In genomic region chr20:48180039-48180438, GRCh38 we compare ENCODE assay signal across 18 cellular contexts.
DNase-seq lines count a peak whose midpoint lies in the region; ATAC-seq, FAIRE-seq and TF ChIP-seq lines count a peak whose summit lies in the region.
"Had no signal": no experiment of that assay in that cellular context is flagged by ENCODE, and none has a peak within 500 bp of the region (broad histone marks: within the 10 kb centered on the region; RNA-seq: fewer than 3 reads in every experiment).

No MANE protein-coding gene starts in this region.

- H3K27me3 Mint-ChIP-seq in astrocyte (ENCODE audit: low read depth, unreplicated experiment) = peaks cover 7% of the 10 kb centered on the region

- peak; percentile 90 for DNase-seq in Caki2 (ENCODE audit: low read depth)
- DNase-seq in HPDE6-E6E7 (ENCODE audit: extremely low spot score) = peak; percentile 77
- DNase-seq in astrocyte (ENCODE audit: low read depth) = peak; percentile 84
- DNase-seq in hepatocyte (ENCODE audit: low spot score) = peak; percentile 43
- DNase-seq in lower lobe of right lung = no peak
- DNase-seq in GM19239 (ENCODE audit: insufficient read length, low spot score) = no peak
- no peak for DNase-seq in ovary
- DNase-seq in activated CD4-positive, alpha-beta T cell treated with anti-CD3 and anti-CD28 coated beads for 4 hours = no peak
- DNase-seq: cortex of kidney; erythroblast; H7; kidney; mucosa of descending colon; NCI-H2029; right cardiac atrium; stimulated activated CD4-positive, alpha-beta T cell treated with anti-CD3 and anti-CD28 coated beads, Interleukin-2, amount 100 ng/mL, for 24 hours had no signal

- TF ChIP-seq CTCF in astrocyte (IDR thresholded peaks at IDR 0.05; ENCODE audit: insufficient read depth, low read depth, low read length) (no peak), hepatocyte (IDR thresholded peaks at IDR 0.05; ENCODE audit: poor library complexity) (no peak), lower lobe of right lung (IDR thresholded peaks at IDR 0.05) (no peak), ovary (IDR thresholded peaks at IDR 0.05) (no peak)

- H3K9me3 Mint-ChIP-seq in astrocyte (ENCODE audit: unreplicated experiment) = no peaks in the 10 kb centered on the region
- H3K9me3 Mint-ChIP-seq: T-helper 1 cell treated with Interleukin-12 subunit alpha and Interleukin-12 subunit beta and Interleukin-4 antibody, amounts not matched to agents 30 μg/mL and 1 μg/mL, for 36 hours had no signal

- H2AFZ ChIP-seq in astrocyte (ENCODE audit: low read depth, low read length) (no peak overlapping the region), hepatocyte (no peak overlapping the region)

- H4K20me1 ChIP-seq in astrocyte (ENCODE audit: insufficient read depth, low read length) (no peaks in the 10 kb centered on the region), hepatocyte (ENCODE audit: insufficient read depth, poor library complexity, severe bottlenecking) (no peaks in the 10 kb centered on the region)

- H3K4me1 ChIP-seq in astrocyte (ENCODE audit: insufficient read depth, low read length) = peaks cover 20% of the 10 kb centered on the region
- H3K4me1 ChIP-seq in hepatocyte (ENCODE audit: insufficient read depth) = no peaks in the 10 kb centered on the region
- no peaks in the 10 kb centered on the region for H3K4me1 ChIP-seq in lower lobe of right lung
- H3K4me1 ChIP-seq in ovary (ENCODE audit: insufficient read depth) = peaks cover 7% of the 10 kb centered on the region

- no peak overlapping the region for H3K9ac ChIP-seq in astrocyte (ENCODE audit: low read length)

- peaks cover 6% of the 10 kb centered on the region for H3K27me3 ChIP-seq in astrocyte (ENCODE audit: insufficient read depth, low read length)
- H3K27me3 ChIP-seq in hepatocyte = no peaks in the 10 kb centered on the region
- no peaks in the 10 kb centered on the region for H3K27me3 ChIP-seq in lower lobe of right lung (ENCODE audit: low read depth)
- no peaks in the 10 kb centered on the region for H3K27me3 ChIP-seq in ovary

- WGBS in hepatocyte (ENCODE audit: low lambda C conversion rate, missing lambda C conversion rate) = 74% methylated on average over 4 of the region's 4 CpGs
- WGBS in ovary, 3 donors = 51 to 66% (median 65%) methylated on average over 4 of the region's 4 CpGs

- H3K9me2 ChIP-seq in hepatocyte (replicated peaks; ENCODE audit: insufficient read depth) = no peaks in the 10 kb centered on the region

- TF ChIP-seq EP300 in ovary (IDR thresholded peaks at IDR 0.05) = no peak

- intact Hi-C loops in lower lobe of right lung (cut with DNase I) = no loop called here
- intact Hi-C loops in ovary (cut with DNase I) = no loop called here

- peak overlapping the region; percentile 26 for H3K4me2 ChIP-seq in astrocyte (ENCODE audit: low read length)
- no peak overlapping the region for H3K4me2 ChIP-seq in hepatocyte

- H3K9me3 ChIP-seq in astrocyte (ENCODE audit: insufficient read depth, low read depth, low read length) (no peaks in the 10 kb centered on the region), hepatocyte (ENCODE audit: low read depth) (no peaks in the 10 kb centered on the region), lower lobe of right lung (no peaks in the 10 kb centered on the region), ovary (no peaks in the 10 kb centered on the region)
- H3K9me3 ChIP-seq: mucosa of descending colon had no signal

- in situ Hi-C loops in Caki2 (cut with HindIII; ENCODE audit: low pct_unique_long_range_greater_than_20kb, low sequenced_read_pairs) = no loop called here

- no peak overlapping the region for H3K4me3 Mint-ChIP-seq in astrocyte (ENCODE audit: unreplicated experiment)
- H3K4me3 Mint-ChIP-seq: T-helper 1 cell treated with Interleukin-12 subunit alpha and Interleukin-12 subunit beta and Interleukin-4 antibody, amounts not matched to agents 30 μg/mL and 1 μg/mL, for 36 hours had no signal

- H3K4me1 Mint-ChIP-seq in astrocyte (ENCODE audit: low read depth, unreplicated experiment) = peaks cover 14% of the 10 kb centered on the region

- no peaks in the 10 kb centered on the region for H3K36me3 Mint-ChIP-seq in astrocyte (ENCODE audit: low read depth, unreplicated experiment)

- H3K4me3 ChIP-seq in astrocyte (ENCODE audit: insufficient read depth, low read depth, low read length) (no peak overlapping the region), hepatocyte (no peak overlapping the region), lower lobe of right lung (no peak overlapping the region), ovary (no peak overlapping the region)
- H3K4me3 ChIP-seq: mucosa of descending colon had no signal

- no peak for FAIRE-seq in astrocyte (lab: Jason Lieb, UNC)
- no peak for FAIRE-seq in GM19239 (lab: Jason Lieb, UNC)
- FAIRE-seq: D721Med, kidney had no signal

- H3K27ac Mint-ChIP-seq in astrocyte (ENCODE audit: unreplicated experiment) = no peak overlapping the region
- H3K27ac Mint-ChIP-seq: T-helper 1 cell treated with Interleukin-12 subunit alpha and Interleukin-12 subunit beta and Interleukin-4 antibody, amounts not matched to agents 30 μg/mL and 1 μg/mL, for 36 hours had no signal

- TF ChIP-seq POLR2A in ovary (IDR thresholded peaks at IDR 0.05) = no peak

- no peak for ATAC-seq in lower lobe of right lung
- ATAC-seq: mucosa of descending colon, right cardiac atrium had no signal

- H3K36me3 ChIP-seq in astrocyte (ENCODE audit: insufficient read depth, low read length) (no peaks in the 10 kb centered on the region), hepatocyte (replicated peaks; ENCODE audit: insufficient read depth, low read depth) (no peaks in the 10 kb centered on the region), lower lobe of right lung (no peaks in the 10 kb centered on the region), ovary (no peaks in the 10 kb centered on the region)

- peak overlapping the region; percentile 60 for H3K27ac ChIP-seq in astrocyte (ENCODE audit: low read depth, low read length)
- H3K27ac ChIP-seq in hepatocyte = no peak overlapping the region
- H3K27ac ChIP-seq in lower lobe of right lung = no peak overlapping the region
- no peak overlapping the region for H3K27ac ChIP-seq in ovary

- H3K79me2 ChIP-seq in astrocyte (ENCODE audit: insufficient read depth, low read length) = no peaks in the 10 kb centered on the region
- no peaks in the 10 kb centered on the region for H3K79me2 ChIP-seq in hepatocyte

Comparison
In these comparisons a context has a peak if more than half of its experiments do, and no peak if none do; other contexts are left out.
1. DNase-seq: peak in Caki2 (single experiment), HPDE6-E6E7 (single experiment), astrocyte (single experiment) and hepatocyte (single experiment); none in lower lobe of right lung (single experiment), GM19239 (single experiment), ovary (0 of 5) and activated CD4-positive, alpha-beta T cell treated with anti-CD3 and anti-CD28 coated beads for 4 hours (0 of 2).